In genomic region chr16:89015271-89015859, GRCh38 we compare ENCODE assay signal across 22 cellular contexts. TPM values are rescaled to one million over a fixed set of nuclear protein-coding genes. Genes with fewer than 3 reads are reported as not detected.
A peak's percentile ranks its signal among the peaks of the same experiment; 100 is the strongest.
DNase-seq lines count a peak whose midpoint lies in the region; ATAC-seq and TF ChIP-seq lines count a peak whose summit lies in the region.
"Had no signal": no experiment of that assay in that cellular context is flagged by ENCODE, and none has a peak within 500 bp of the region (broad histone marks: within the 10 kb centered on the region; RNA-seq: fewer than 3 reads in every experiment).

No MANE protein-coding gene starts in this region.

- H3K36me3 Mint-ChIP-seq in chondrocyte (ENCODE audit: low read depth) = no peaks in the 10 kb centered on the region
- H3K36me3 Mint-ChIP-seq: CD4-positive, alpha-beta memory T cell had no signal

- no peak overlapping the region for H3K27ac ChIP-seq in aorta (ENCODE audit: low read depth in 1 of 2, low read length in 2 of 2)
- H3K27ac ChIP-seq in mammary epithelial cell (ENCODE audit: insufficient read depth, low read depth, low read length) = no peak overlapping the region

- H3K27me3 ChIP-seq in aorta (ENCODE audit: control insufficient read depth in 1 of 2, insufficient read depth in 2 of 2, low read length in 1 of 2) (peaks cover 0 to 1% of the 10 kb centered on the region in 2 donors), mammary epithelial cell (ENCODE audit: insufficient read depth, low read length) (peaks cover 3% of the 10 kb centered on the region)
- H3K27me3 ChIP-seq: MG63 had no signal

- H3K27ac Mint-ChIP-seq in chondrocyte (ENCODE audit: unreplicated experiment) = no peak overlapping the region
- H3K27ac Mint-ChIP-seq: CD4-positive, alpha-beta memory T cell had no signal

- in situ Hi-C loops in mammary epithelial cell (cut with MboI; ENCODE audit: low sequenced_read_pairs in 2 of 2) = no loop called here

- H3K4me2 ChIP-seq in mammary epithelial cell (ENCODE audit: insufficient read depth, low read depth, low read length) = no peak overlapping the region

- no peaks in the 10 kb centered on the region for H3K4me1 Mint-ChIP-seq in chondrocyte (ENCODE audit: low read depth)

- WGBS in aorta, 2 donors = 80 to 82% methylated on average over 16 to 20 of the region's 20 CpGs
- WGBS in mammary epithelial cell (ENCODE audit: low coverage, missing lambda C conversion rate) = 58% methylated on average over 6 of the region's 20 CpGs

- DNase-seq in left cardiac atrium (peak; percentile 7), left ventricle myocardium superior (no peak), chondrocyte (ENCODE audit: low spot score) (peak; percentile 81), mucosa of descending colon (peak in 2 of 3 donors; percentile 15 to 34), aorta (peak; percentile 38 to 54), mammary epithelial cell (no peak)
- DNase-seq in stimulated activated CD4-positive, alpha-beta T cell treated with anti-CD3 and anti-CD28 coated beads, Interleukin-4, amount 100 ng/mL, for 4 hours = no peak
- DNase-seq: CD4-positive, alpha-beta memory T cell; DMS153; GF-D8; IMR-90; Kasumi-1; MG63; NCI-H1048; NCI-H1436; NCI-H1930; NCI-H526; SHP77 had no signal

- H3K9me3 Mint-ChIP-seq in chondrocyte (ENCODE audit: low read depth) = no peaks in the 10 kb centered on the region
- H3K9me3 Mint-ChIP-seq: CD4-positive, alpha-beta memory T cell had no signal

- H2AFZ ChIP-seq in mammary epithelial cell (ENCODE audit: low read depth, low read length) = no peak overlapping the region

- ATAC-seq in left cardiac atrium = no peak
- no peak for ATAC-seq in left ventricle myocardium superior
- ATAC-seq in mucosa of descending colon = no peak
- ATAC-seq in aorta (ENCODE audit: low FRiP score) = no peak
- ATAC-seq: Panc1 had no signal

- CTCF ChIA-PET in mammary epithelial cell (lab: Charles Lee; ENCODE audit: low non-redundant PET) = no interaction called here

- no peaks in the 10 kb centered on the region for H4K20me1 ChIP-seq in mammary epithelial cell (ENCODE audit: insufficient read depth, low read length)

- intact Hi-C loops in left cardiac atrium (cut with DNase I) (no loop called here), left ventricle myocardium superior (cut with micrococcal nuclease) (no loop called here), mucosa of descending colon (cut with DNase I, micrococcal nuclease) (no loop called here), aorta (cut with DNase I) (no loop called here), mammary epithelial cell (cut with micrococcal nuclease) (no loop called here)

- no peak for TF ChIP-seq CTCF in chondrocyte (IDR thresholded peaks at IDR 0.05)
- TF ChIP-seq CTCF in mucosa of descending colon (IDR thresholded peaks at IDR 0.05) = no peak
- no peak for TF ChIP-seq CTCF in mammary epithelial cell (conservative IDR thresholded peaks at IDR 0.05 in 1 of 2, IDR thresholded peaks at IDR 0.05 in 1 of 2; ENCODE audit: extremely low read depth in 1 of 2, insufficient read depth in 1 of 2, low read depth in 1 of 2, low read length in 2 of 2)

- dilution Hi-C loops in mammary epithelial cell (cut with HindIII; ENCODE audit: low sequenced_read_pairs) = no loop called here

- no peak overlapping the region for H3K4me3 Mint-ChIP-seq in chondrocyte (ENCODE audit: unreplicated experiment)
- H3K4me3 Mint-ChIP-seq: CD4-positive, alpha-beta memory T cell had no signal

- H3K36me3 ChIP-seq in mucosa of descending colon (ENCODE audit: low read depth) = no peaks in the 10 kb centered on the region
- no peaks in the 10 kb centered on the region for H3K36me3 ChIP-seq in aorta (ENCODE audit: control insufficient read depth in 1 of 2, insufficient read depth in 2 of 2, low read length in 1 of 2)
- H3K36me3 ChIP-seq in mammary epithelial cell (ENCODE audit: insufficient read depth, low read length) = no peaks in the 10 kb centered on the region
- H3K36me3 ChIP-seq: HAP-1, MG63 had no signal

- no peak overlapping the region for H3K9ac ChIP-seq in mammary epithelial cell (ENCODE audit: insufficient read depth, low read length)

- no TSS peak for BruUV-seq in mammary epithelial cell (replicated peaks; lab: Mats Ljungman, UMichigan)

- H3K4me3 ChIP-seq in mucosa of descending colon (no peak overlapping the region), aorta (ENCODE audit: low read length in 2 of 2) (no peak overlapping the region), mammary epithelial cell (replicated peaks in 1 of 3; ENCODE audit: insufficient read depth in 1 of 3, low read depth in 2 of 3, low read length in 3 of 3) (no peak overlapping the region)
- H3K4me3 ChIP-seq: HAP-1, MG63 had no signal

- H3K9me3 ChIP-seq in mucosa of descending colon (no peaks in the 10 kb centered on the region), aorta (ENCODE audit: control insufficient read depth, low read length) (peaks cover 3% of the 10 kb centered on the region), mammary epithelial cell (replicated peaks; ENCODE audit: insufficient read depth, low read length) (no peaks in the 10 kb centered on the region)
- H3K9me3 ChIP-seq: HAP-1, MG63 had no signal

- H3K4me1 ChIP-seq in mucosa of descending colon (ENCODE audit: low read depth) = no peaks in the 10 kb centered on the region
- H3K4me1 ChIP-seq in aorta (ENCODE audit: control insufficient read depth in 1 of 2, insufficient read depth in 2 of 2, low read length in 2 of 2) = no peaks in the 10 kb centered on the region
- no peaks in the 10 kb centered on the region for H3K4me1 ChIP-seq in mammary epithelial cell (ENCODE audit: insufficient read depth, low read length)
- H3K4me1 ChIP-seq: HAP-1 had no signal

- no peaks in the 10 kb centered on the region for H3K79me2 ChIP-seq in mammary epithelial cell (ENCODE audit: insufficient read depth, low read length)

- peaks cover 18% of the 10 kb centered on the region for H3K27me3 Mint-ChIP-seq in chondrocyte (ENCODE audit: low read depth)

RNA-seq across cellular contexts. Expression of gene CBFA2T3, which starts 38.4 kb away (rescaled TPM):
- total RNA-seq in left cardiac atrium = 1 to 10 TPM; 6.5 to 6.6 TPM
- 11.5 TPM for total RNA-seq in left ventricle myocardium superior
- 0.23 TPM in 1 of 3 replicates, not detected in the others for total RNA-seq in chondrocyte
- total RNA-seq in mucosa of descending colon = 10 to 100 TPM in 1 of 3 donors, 1 to 10 TPM in 2; 6.9 to 12.8 (median 8.4) TPM
- 1 to 10 TPM; 4.4 to 9.4 TPM for total RNA-seq in aorta
- 1 to 10 TPM in 1 of 2 donors, under 1 TPM in 1; 0.18 to 1.0 TPM for polyA plus RNA-seq in aorta
- under 1 TPM in 1 of 2 donors, not detected in 1; 0.83 TPM for total RNA-seq in mammary epithelial cell
- 0.09 TPM for polyA plus RNA-seq in mammary epithelial cell
- polyA minus RNA-seq in mammary epithelial cell = not detected
- total RNA-seq: HT1080, IMR-90 had no signal
- polyA plus RNA-seq: BJ, IMR-90 had no signal

Comparison
In these comparisons a context has a peak if more than half of its experiments do, and no peak if none do; other contexts are left out.
1. DNase-seq: peak in left cardiac atrium (single experiment), chondrocyte (single experiment), mucosa of descending colon (2 of 3) and aorta (2 of 2); none in left ventricle myocardium superior (single experiment), mammary epithelial cell (single experiment) and stimulated activated CD4-positive, alpha-beta T cell treated with anti-CD3 and anti-CD28 coated beads, Interleukin-4, amount 100 ng/mL, for 4 hours (0 of 2).